8 cellular contexts compared by ENCODE assay signal in the genomic region with DNA sequence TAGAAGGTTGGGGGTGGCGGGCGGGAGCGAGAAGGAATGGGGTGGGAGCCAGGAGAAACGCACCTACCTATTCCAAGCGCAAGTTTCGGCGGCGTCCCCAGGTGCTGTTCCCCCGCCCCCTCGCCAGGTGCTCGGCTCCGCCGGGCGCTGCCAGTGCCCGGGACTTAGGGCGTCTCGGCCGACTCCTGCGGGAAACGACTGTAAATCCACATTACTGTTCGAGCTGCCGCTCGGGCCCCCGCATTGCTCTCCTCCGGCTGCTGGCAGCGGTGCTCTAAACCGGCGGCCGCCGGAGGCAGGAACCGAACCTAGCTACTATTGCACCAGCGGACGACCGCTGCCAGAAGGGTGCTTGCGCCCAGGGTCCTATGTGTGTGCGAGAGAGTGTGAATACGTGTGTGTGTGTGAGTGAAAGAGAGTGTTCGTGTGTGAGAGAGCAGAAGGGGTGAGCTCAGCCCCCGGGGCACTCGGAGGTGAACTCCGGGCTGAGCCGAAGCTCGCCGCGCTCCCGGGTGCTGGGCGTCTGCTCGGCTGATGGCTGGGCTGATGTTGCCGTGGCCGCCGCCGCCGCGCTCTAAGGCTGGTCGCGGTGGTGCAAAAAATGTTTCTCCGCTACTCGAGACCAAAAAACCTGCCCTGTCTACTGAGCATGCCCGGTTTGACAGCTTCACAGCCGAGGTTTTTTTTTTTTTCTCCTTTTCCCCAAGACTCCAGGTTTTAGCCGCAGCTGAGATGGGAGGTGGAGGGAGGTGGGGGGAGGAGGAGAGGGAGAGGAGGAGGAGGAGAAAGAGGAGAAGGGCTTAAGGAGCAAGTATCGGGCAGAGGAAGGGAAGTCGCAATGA.
DNase-seq lines count a peak whose midpoint lies in the region; ATAC-seq and TF ChIP-seq lines count a peak whose summit lies in the region.

No MANE protein-coding gene starts in this region.

- no peak for TF ChIP-seq EP300 in tibial nerve (IDR thresholded peaks at IDR 0.05)

- no peak for TF ChIP-seq CTCF in chondrocyte (IDR thresholded peaks at IDR 0.05)
- no peak for TF ChIP-seq CTCF in tibial nerve (IDR thresholded peaks at IDR 0.05)

- ATAC-seq in memory B cell (ENCODE audit: low read depth) (no peak), HG03521 (IDR thresholded peaks at IDR 0.05; ENCODE audit: unreplicated experiment) (no peak), HG02870 (IDR thresholded peaks at IDR 0.05; ENCODE audit: unreplicated experiment) (no peak)

- TF ChIP-seq POLR2A in tibial nerve (IDR thresholded peaks at IDR 0.05), result no peak

- H3K36me3 ChIP-seq in tibial nerve, result no peaks in the 10 kb centered on the region

- H3K4me3 Mint-ChIP-seq in chondrocyte (ENCODE audit: unreplicated experiment), result peak overlapping the region; percentile 66
- H3K4me3 Mint-ChIP-seq in memory B cell, result peak overlapping the region; percentile 12

- H3K27ac ChIP-seq in tibial nerve, result peak overlapping the region in 1 of 4 donors; percentile 76

- H3K27me3 ChIP-seq in tibial nerve, result peaks cover 0 to 27% of the 10 kb centered on the region in 2 donors

- peaks cover 22% of the 10 kb centered on the region for H3K4me1 Mint-ChIP-seq in chondrocyte (ENCODE audit: low read depth)
- H3K4me1 Mint-ChIP-seq in memory B cell, result peaks cover 2% of the 10 kb centered on the region

- H3K9me3 Mint-ChIP-seq in chondrocyte (ENCODE audit: low read depth) (no peaks in the 10 kb centered on the region), memory B cell (peaks cover 2% of the 10 kb centered on the region)

- peak overlapping the region; percentile 25 for H3K27ac Mint-ChIP-seq in chondrocyte (ENCODE audit: unreplicated experiment)
- H3K27ac Mint-ChIP-seq in memory B cell, result no peak overlapping the region

- H3K9me3 ChIP-seq in tibial nerve, result no peaks in the 10 kb centered on the region

- H3K27me3 Mint-ChIP-seq in chondrocyte (ENCODE audit: low read depth) (peaks cover 63% of the 10 kb centered on the region), memory B cell (peaks cover 7% of the 10 kb centered on the region)

- 1 to 41% methylated on average over 30 to 53 of the region's 63 CpGs for WGBS in tibial nerve, 2 donors

- peak overlapping the region; percentile 27 to 55 (median 35) for H3K4me3 ChIP-seq in tibial nerve

- H3K4me1 ChIP-seq in tibial nerve, result peaks cover 0 to 22% (median 0%) of the 10 kb centered on the region in 4 donors

- H3K36me3 Mint-ChIP-seq in chondrocyte (ENCODE audit: low read depth) (no peaks in the 10 kb centered on the region), memory B cell (no peaks in the 10 kb centered on the region)

- DNase-seq in DMS153 treated with DMSO at 0.1 percent for 48 hours (lab: John Stamatoyannopoulos, UW; ENCODE audit: unreplicated experiment), result peak; percentile 60
- peak; percentile 9 for DNase-seq in NCI-H510A (lab: John Stamatoyannopoulos, UW)
- no peak for DNase-seq in chondrocyte (ENCODE audit: low spot score)
- DNase-seq in memory B cell (ENCODE audit: low spot score in 2 of 2), result no peak
- no peak for DNase-seq in tibial nerve (ENCODE audit: low spot score in 2 of 2)
- DNase-seq in mesenteric fat pad (ENCODE audit: low spot score), result no peak

Comparison
In these comparisons a context has a peak if more than half of its experiments do, and no peak if none do; other contexts are left out.
1. DNase-seq: peak in DMS153 treated with DMSO at 0.1 percent for 48 hours (single experiment) and NCI-H510A (single experiment); none in chondrocyte (single experiment), memory B cell (0 of 2), tibial nerve (0 of 2) and mesenteric fat pad (single experiment).